10 cellular contexts compared by ENCODE assay signal in genomic region chr1:198201956-198202784, GRCh38. TPM values are rescaled to one million over a fixed set of nuclear protein-coding genes. Genes with fewer than 3 reads are reported as not detected.
A peak's percentile ranks its signal among the peaks of the same experiment; 100 is the strongest.
DNase-seq lines count a peak whose midpoint lies in the region; ATAC-seq, FAIRE-seq and TF ChIP-seq lines count a peak whose summit lies in the region.
"Had no signal": no experiment of that assay in that cellular context is flagged by ENCODE, and none has a peak within 500 bp of the region (broad histone marks: within the 10 kb centered on the region; RNA-seq: fewer than 3 reads in every experiment).

No MANE protein-coding gene starts in this region.

- H4K8ac ChIP-seq in mesenchymal stem cell (ENCODE audit: low read length) = no peak overlapping the region

- H2BK12ac ChIP-seq in mesenchymal stem cell (ENCODE audit: low read length in 2 of 2) = no peak overlapping the region

- peaks cover 25 to 84% (median 74%) of the 10 kb centered on the region in 4 donors for H3K4me1 Mint-ChIP-seq in naive thymus-derived CD8-positive, alpha-beta T cell

- H3K9me3 ChIP-seq in osteoblast (ENCODE audit: low read depth, low read length) = no peaks in the 10 kb centered on the region
- no peaks in the 10 kb centered on the region for H3K9me3 ChIP-seq in kidney (ENCODE audit: control insufficient read depth in 1 of 2, low read length in 2 of 2)
- no peaks in the 10 kb centered on the region for H3K9me3 ChIP-seq in mesenchymal stem cell (ENCODE audit: control insufficient read depth, low read length)
- H3K9me3 ChIP-seq: Peyer's patch had no signal

- no peak for TF ChIP-seq POLR2A in H54 (IDR thresholded peaks at IDR 0.05; ENCODE audit: low read depth, low read length)

- H3K4me2 ChIP-seq in osteoblast (ENCODE audit: insufficient read depth, low read length) (no peak overlapping the region), mesenchymal stem cell (ENCODE audit: low read length, poor library complexity, severe bottlenecking) (no peak overlapping the region)

- no peaks in the 10 kb centered on the region for H3K9me3 Mint-ChIP-seq in naive thymus-derived CD8-positive, alpha-beta T cell
- H3K9me3 Mint-ChIP-seq: naive B cell had no signal

- H2AK5ac ChIP-seq in mesenchymal stem cell (ENCODE audit: low read length, severe bottlenecking) = no peak overlapping the region

- H2BK15ac ChIP-seq in mesenchymal stem cell (ENCODE audit: low read depth, poor library complexity, severe bottlenecking) = no peak overlapping the region

- H3K79me2 ChIP-seq in osteoblast (ENCODE audit: insufficient read depth, low read length) = peaks cover 98% of the 10 kb centered on the region

- no peak for DNase-seq in naive thymus-derived CD8-positive, alpha-beta T cell
- DNase-seq in osteoblast (ENCODE audit: insufficient read length, low spot score, missing footprints) (no peak), kidney (no peak), mesenchymal stem cell (no peak), H54 (ENCODE audit: insufficient read length, low spot score) (no peak)
- DNase-seq: naive B cell, Peyer's patch had no signal

- H2AFZ ChIP-seq in osteoblast (ENCODE audit: low read length) = no peak overlapping the region
- H2AFZ ChIP-seq in mesenchymal stem cell (ENCODE audit: low read depth, low read length) = no peak overlapping the region

- no peak overlapping the region for H2BK5ac ChIP-seq in mesenchymal stem cell (ENCODE audit: low read depth, low read length, poor library complexity, severe bottlenecking)

- peak overlapping the region in 3 of 10 donors; percentile 16 to 72 (median 23) for H3K4me3 Mint-ChIP-seq in naive thymus-derived CD8-positive, alpha-beta T cell

- no peak overlapping the region for H3K4me3 ChIP-seq in osteoblast (ENCODE audit: insufficient read depth, low read length)
- H3K4me3 ChIP-seq in kidney (ENCODE audit: low read length in 2 of 2) = no peak overlapping the region
- H3K4me3 ChIP-seq in mesenchymal stem cell (ENCODE audit: insufficient read depth in 1 of 2, low read depth in 1 of 2, low read length in 2 of 2) = no peak overlapping the region
- H3K4me3 ChIP-seq: Peyer's patch had no signal

- H3K4ac ChIP-seq in mesenchymal stem cell (ENCODE audit: low read depth in 1 of 2, low read length in 2 of 2) = no peak overlapping the region

- ATAC-seq in GM18508 (IDR thresholded peaks at IDR 0.05; ENCODE audit: insufficient read depth, unreplicated experiment) (peak; percentile 82), GM21529 (IDR thresholded peaks at IDR 0.05; ENCODE audit: unreplicated experiment) (peak; percentile 87), HG03565 (IDR thresholded peaks at IDR 0.05; ENCODE audit: unreplicated experiment) (peak; percentile 75)
- no peak for ATAC-seq in naive thymus-derived CD8-positive, alpha-beta T cell

- peaks cover 20% of the 10 kb centered on the region for H3K36me3 ChIP-seq in osteoblast (ENCODE audit: insufficient read depth, low read length)
- no peaks in the 10 kb centered on the region for H3K36me3 ChIP-seq in kidney (ENCODE audit: control insufficient read depth in 1 of 2, insufficient read depth in 2 of 2, low read length in 2 of 2)
- no peaks in the 10 kb centered on the region for H3K36me3 ChIP-seq in mesenchymal stem cell (ENCODE audit: control insufficient read depth in 1 of 2, insufficient read depth in 2 of 2, low read depth in 1 of 2, low read length in 2 of 2)
- H3K36me3 ChIP-seq: Peyer's patch had no signal

- POLR2A ChIA-PET in naive thymus-derived CD8-positive, alpha-beta T cell (lab: Charles Lee) = no interaction called here

- intact Hi-C loops in kidney (cut with DNase I) = no loop called here

- peaks cover 32% of the 10 kb centered on the region for H3K79me1 ChIP-seq in mesenchymal stem cell (replicated peaks; ENCODE audit: low read length, poor library complexity, severe bottlenecking)

- H3K9ac ChIP-seq in kidney (ENCODE audit: low read length in 2 of 2) (no peak overlapping the region), mesenchymal stem cell (ENCODE audit: low read length) (no peak overlapping the region)

- no peak overlapping the region for H3K14ac ChIP-seq in mesenchymal stem cell (ENCODE audit: low read length in 2 of 2)

- H4K20me1 ChIP-seq in osteoblast (ENCODE audit: insufficient read depth, low read length) = peaks cover 81% of the 10 kb centered on the region

- no peaks in the 10 kb centered on the region for H3K27me3 ChIP-seq in osteoblast (ENCODE audit: insufficient read depth, low read length)
- H3K27me3 ChIP-seq in mesenchymal stem cell (ENCODE audit: control insufficient read depth in 1 of 2, insufficient read depth in 1 of 2, low read length in 2 of 2) = no peaks in the 10 kb centered on the region
- H3K27me3 ChIP-seq: Peyer's patch had no signal

- H3K36me3 Mint-ChIP-seq in naive thymus-derived CD8-positive, alpha-beta T cell = peaks cover 0 to 4% (median 0%) of the 10 kb centered on the region in 3 donors
- H3K36me3 Mint-ChIP-seq: naive B cell had no signal

- H3K4me1 ChIP-seq in osteoblast (ENCODE audit: insufficient read depth, low read length) (peaks cover 35% of the 10 kb centered on the region), kidney (ENCODE audit: control insufficient read depth in 1 of 2, insufficient read depth in 1 of 2, low read depth in 1 of 2, low read length in 2 of 2) (no peaks in the 10 kb centered on the region), mesenchymal stem cell (ENCODE audit: control insufficient read depth, insufficient read depth, low read depth, low read length) (no peaks in the 10 kb centered on the region)

- H3K18ac ChIP-seq in mesenchymal stem cell (ENCODE audit: low read depth in 1 of 2, low read length in 2 of 2) = no peak overlapping the region

- no peak overlapping the region for H2BK120ac ChIP-seq in mesenchymal stem cell (ENCODE audit: low read depth, low read length)

- H3K27ac ChIP-seq in osteoblast (ENCODE audit: low read depth, low read length) (no peak overlapping the region), kidney (ENCODE audit: low read depth in 2 of 2, low read length in 2 of 2) (no peak overlapping the region), mesenchymal stem cell (ENCODE audit: low read length, poor library complexity, severe bottlenecking) (no peak overlapping the region)
- H3K27ac ChIP-seq: Peyer's patch had no signal

- no peak for TF ChIP-seq CTCF in osteoblast (IDR thresholded peaks at IDR 0.05; ENCODE audit: extremely low read depth, low read depth, low read length)
- TF ChIP-seq CTCF in kidney (IDR thresholded peaks at IDR 0.05; ENCODE audit: borderline replicate concordance, extremely low read depth, insufficient read depth) = no peak

- H3K27me3 Mint-ChIP-seq in naive thymus-derived CD8-positive, alpha-beta T cell = no peaks in the 10 kb centered on the region
- H3K27me3 Mint-ChIP-seq: naive B cell had no signal

- no peak overlapping the region for H3K23ac ChIP-seq in mesenchymal stem cell (ENCODE audit: low read length in 2 of 2)

- H3K27ac Mint-ChIP-seq in naive thymus-derived CD8-positive, alpha-beta T cell = peak overlapping the region in 7 of 10 donors; percentile 14 to 63 (median 37)

- no peak for FAIRE-seq in kidney (lab: Jason Lieb, UNC)
- FAIRE-seq in H54 (lab: Jason Lieb, UNC) = no peak

- over 99% methylated on average over 9 of the region's 10 CpGs for WGBS in mesenchymal stem cell

- no peak overlapping the region for H4K91ac ChIP-seq in mesenchymal stem cell (ENCODE audit: low read length)

RNA-seq across cellular contexts. Expression of gene NEK7, which starts 45.4 kb away (rescaled TPM):
- total RNA-seq in naive thymus-derived CD8-positive, alpha-beta T cell = 10 to 100 TPM; 46.2 to 58.2 TPM
- polyA plus RNA-seq in naive thymus-derived CD8-positive, alpha-beta T cell = 10 to 100 TPM; 21.6 to 44.5 (median 39.2) TPM
- total RNA-seq in osteoblast (376 and 377 TPM in 2 replicates), kidney (65.5 TPM)
- polyA plus RNA-seq in kidney (ENCODE audit: insufficient read depth, low read depth, low replicate concordance) = 17.3 TPM
- 22.7 TPM for polyA plus RNA-seq in mesenchymal stem cell (2013, experiment 1 of 2)
- polyA plus RNA-seq in mesenchymal stem cell (2013, experiment 2 of 2) = 25.2 TPM

Comparison
In these comparisons a context has a peak if more than half of its experiments do, and no peak if none do; other contexts are left out.
1. ATAC-seq: peak in GM18508 (single experiment), GM21529 (single experiment) and HG03565 (single experiment); none in naive thymus-derived CD8-positive, alpha-beta T cell (0 of 2).